In the genomic region with DNA sequence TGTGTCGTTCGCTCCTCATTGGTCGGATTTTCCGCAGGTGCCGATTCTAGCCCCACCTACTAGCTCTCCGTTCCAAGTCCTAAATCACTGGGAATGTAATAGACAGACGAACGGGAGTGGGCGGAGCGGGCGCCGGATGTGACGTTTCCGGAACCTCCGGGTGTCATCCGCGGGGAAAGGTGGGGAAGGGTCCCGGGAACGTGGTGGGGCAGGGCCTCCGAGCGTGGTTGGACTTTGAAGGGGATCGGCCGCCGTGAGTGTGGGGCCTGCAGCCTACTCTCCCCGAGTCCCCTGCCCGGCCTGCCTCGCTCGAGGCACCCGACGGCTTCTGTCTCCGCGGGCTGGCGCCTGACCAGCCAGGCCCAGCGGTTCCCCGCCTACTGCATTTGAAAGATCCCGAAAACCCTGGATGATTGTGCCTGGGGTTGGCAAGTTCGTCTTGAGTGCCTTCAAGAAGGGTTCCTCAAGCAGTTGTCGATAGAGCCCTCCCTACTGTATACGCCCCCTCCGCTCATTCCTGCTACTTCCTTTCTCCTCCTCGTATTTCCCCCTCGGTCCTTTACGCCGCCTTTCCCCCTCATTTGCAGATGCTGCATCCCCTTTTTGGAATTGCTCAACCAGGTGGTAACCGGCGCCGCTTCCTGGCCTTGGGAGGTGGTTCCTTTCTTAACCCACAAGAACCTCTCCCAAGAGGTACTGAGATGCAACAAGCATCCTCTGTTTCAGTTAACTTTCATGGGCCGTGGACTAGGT, we compare ENCODE assay signal across 1 cellular context.
TF ChIP-seq lines count a peak whose summit lies in the region.

A gene (plus strand): TSS at position 144 of the 753 bp plus-strand sequence. CDS start 1,896 bp downstream, outside the sequence.

TF ChIP-seq in GM12878, 131 proteins besides CTCF, POLR2A, EP300 and RAD21 (continued from another document):
- TF ChIP-seq PML (IDR thresholded peaks at IDR 0.05; ENCODE audit: low read length): no peak; the same call in 1 of the 2 replicates
- TF ChIP-seq GATAD2B (conservative IDR thresholded peaks at IDR 0.05; ENCODE audit: low read depth): peak; percentile 93
- TF ChIP-seq CHD4 (IDR thresholded peaks at IDR 0.05): no peak
- TF ChIP-seq ASH2L (IDR thresholded peaks at IDR 0.05; ENCODE audit: borderline replicate concordance, low read depth): peak; percentile 26; the same call in 1 of the 2 replicates
- TF ChIP-seq FOXK2 (IDR thresholded peaks at IDR 0.05): peak; percentile 26; the same call in 1 of the 2 replicates
- no peak for TF ChIP-seq TBL1XR1 (IDR thresholded peaks at IDR 0.05; ENCODE audit: low read depth, low read length)
- TF ChIP-seq, protein P1, sequence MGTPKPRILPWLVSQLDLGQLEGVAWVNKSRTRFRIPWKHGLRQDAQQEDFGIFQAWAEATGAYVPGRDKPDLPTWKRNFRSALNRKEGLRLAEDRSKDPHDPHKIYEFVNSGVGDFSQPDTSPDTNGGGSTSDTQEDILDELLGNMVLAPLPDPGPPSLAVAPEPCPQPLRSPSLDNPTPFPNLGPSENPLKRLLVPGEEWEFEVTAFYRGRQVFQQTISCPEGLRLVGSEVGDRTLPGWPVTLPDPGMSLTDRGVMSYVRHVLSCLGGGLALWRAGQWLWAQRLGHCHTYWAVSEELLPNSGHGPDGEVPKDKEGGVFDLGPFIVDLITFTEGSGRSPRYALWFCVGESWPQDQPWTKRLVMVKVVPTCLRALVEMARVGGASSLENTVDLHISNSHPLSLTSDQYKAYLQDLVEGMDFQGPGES (IDR thresholded peaks at IDR 0.05): 0 out of 2 replicates have a peak, but pooled peaks have one; percentile 33
- TF ChIP-seq TCF7 (IDR thresholded peaks at IDR 0.05; ENCODE audit: borderline replicate concordance): no peak
- TF ChIP-seq, protein P2, sequence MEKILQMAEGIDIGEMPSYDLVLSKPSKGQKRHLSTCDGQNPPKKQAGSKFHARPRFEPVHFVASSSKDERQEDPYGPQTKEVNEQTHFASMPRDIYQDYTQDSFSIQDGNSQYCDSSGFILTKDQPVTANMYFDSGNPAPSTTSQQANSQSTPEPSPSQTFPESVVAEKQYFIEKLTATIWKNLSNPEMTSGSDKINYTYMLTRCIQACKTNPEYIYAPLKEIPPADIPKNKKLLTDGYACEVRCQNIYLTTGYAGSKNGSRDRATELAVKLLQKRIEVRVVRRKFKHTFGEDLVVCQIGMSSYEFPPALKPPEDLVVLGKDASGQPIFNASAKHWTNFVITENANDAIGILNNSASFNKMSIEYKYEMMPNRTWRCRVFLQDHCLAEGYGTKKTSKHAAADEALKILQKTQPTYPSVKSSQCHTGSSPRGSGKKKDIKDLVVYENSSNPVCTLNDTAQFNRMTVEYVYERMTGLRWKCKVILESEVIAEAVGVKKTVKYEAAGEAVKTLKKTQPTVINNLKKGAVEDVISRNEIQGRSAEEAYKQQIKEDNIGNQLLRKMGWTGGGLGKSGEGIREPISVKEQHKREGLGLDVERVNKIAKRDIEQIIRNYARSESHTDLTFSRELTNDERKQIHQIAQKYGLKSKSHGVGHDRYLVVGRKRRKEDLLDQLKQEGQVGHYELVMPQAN (conservative IDR thresholded peaks at IDR 0.05): peak; percentile 80
- no peak for TF ChIP-seq SIN3A (IDR thresholded peaks at IDR 0.05; ENCODE audit: low read depth, low read length)
- peak; percentile 47; the same call in 1 of the 2 replicates for TF ChIP-seq RB1 (IDR thresholded peaks at IDR 0.05; ENCODE audit: borderline replicate concordance)
- TF ChIP-seq NR2F1 (conservative IDR thresholded peaks at IDR 0.05): peak; percentile 50; the same call in 1 of the 2 replicates
- 0 out of 2 replicates have a peak, but pooled peaks have one; percentile 65 for TF ChIP-seq SMARCA5 (IDR thresholded peaks at IDR 0.05)
- TF ChIP-seq DPF2 (IDR thresholded peaks at IDR 0.05): peak; percentile 62; the same call in 1 of the 2 replicates
- peak; percentile 65 for TF ChIP-seq BACH1 (IDR thresholded peaks at IDR 0.05; ENCODE audit: borderline replicate concordance)
- TF ChIP-seq RELA (IDR thresholded peaks at IDR 0.05; ENCODE audit: borderline replicate concordance, partially characterized antibody): peak; percentile 25
- peak; percentile 92 for TF ChIP-seq IKZF1 (conservative IDR thresholded peaks at IDR 0.05)
- TF ChIP-seq, protein P3, sequence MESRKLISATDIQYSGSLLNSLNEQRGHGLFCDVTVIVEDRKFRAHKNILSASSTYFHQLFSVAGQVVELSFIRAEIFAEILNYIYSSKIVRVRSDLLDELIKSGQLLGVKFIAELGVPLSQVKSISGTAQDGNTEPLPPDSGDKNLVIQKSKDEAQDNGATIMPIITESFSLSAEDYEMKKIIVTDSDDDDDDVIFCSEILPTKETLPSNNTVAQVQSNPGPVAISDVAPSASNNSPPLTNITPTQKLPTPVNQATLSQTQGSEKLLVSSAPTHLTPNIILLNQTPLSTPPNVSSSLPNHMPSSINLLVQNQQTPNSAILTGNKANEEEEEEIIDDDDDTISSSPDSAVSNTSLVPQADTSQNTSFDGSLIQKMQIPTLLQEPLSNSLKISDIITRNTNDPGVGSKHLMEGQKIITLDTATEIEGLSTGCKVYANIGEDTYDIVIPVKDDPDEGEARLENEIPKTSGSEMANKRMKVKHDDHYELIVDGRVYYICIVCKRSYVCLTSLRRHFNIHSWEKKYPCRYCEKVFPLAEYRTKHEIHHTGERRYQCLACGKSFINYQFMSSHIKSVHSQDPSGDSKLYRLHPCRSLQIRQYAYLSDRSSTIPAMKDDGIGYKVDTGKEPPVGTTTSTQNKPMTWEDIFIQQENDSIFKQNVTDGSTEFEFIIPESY (IDR thresholded peaks at IDR 0.05): 0 out of 2 replicates have a peak, but pooled peaks have one; percentile 21
- TF ChIP-seq, protein P4, sequence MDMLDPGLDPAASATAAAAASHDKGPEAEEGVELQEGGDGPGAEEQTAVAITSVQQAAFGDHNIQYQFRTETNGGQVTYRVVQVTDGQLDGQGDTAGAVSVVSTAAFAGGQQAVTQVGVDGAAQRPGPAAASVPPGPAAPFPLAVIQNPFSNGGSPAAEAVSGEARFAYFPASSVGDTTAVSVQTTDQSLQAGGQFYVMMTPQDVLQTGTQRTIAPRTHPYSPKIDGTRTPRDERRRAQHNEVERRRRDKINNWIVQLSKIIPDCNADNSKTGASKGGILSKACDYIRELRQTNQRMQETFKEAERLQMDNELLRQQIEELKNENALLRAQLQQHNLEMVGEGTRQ (IDR thresholded peaks at IDR 0.05; ENCODE audit: borderline replicate concordance, low read depth, low read length): peak; percentile 45; the same call in 1 of the 2 replicates
- peak; percentile 38; the same call in 1 of the 2 replicates for TF ChIP-seq ATF7 (IDR thresholded peaks at IDR 0.05; ENCODE audit: low read depth)
- peak; percentile 82 for TF ChIP-seq LARP7 (IDR thresholded peaks at IDR 0.05)
TF ChIP-seq in GM12878: peak in this region for 47.
